In genomic region chr5:68288756-68289134, GRCh38 we compare ENCODE assay signal across 8 cellular contexts.
DNase-seq lines count a peak whose midpoint lies in the region; ATAC-seq, FAIRE-seq and TF ChIP-seq lines count a peak whose summit lies in the region.

No MANE protein-coding gene starts in this region.

- DNase-seq in A549 (ENCODE audit: low read depth in 1 of 2, low spot score in 1 of 2) (no peak), SHP77 (lab: John Stamatoyannopoulos, UW) (no peak)
- DNase-seq in activated CD8-positive, alpha-beta memory T cell treated with anti-CD3 and anti-CD28 coated beads, Interleukin-2, amount 50 U/mL, for 48 hours = no peak

- 12% methylated on average over 9 of the region's 9 CpGs for WGBS in A549 (ENCODE audit: missing lambda C conversion rate)
- 1 to 15% (median 13%) methylated on average over 9 of the region's 9 CpGs for WGBS in adipose tissue, 3 donors

- no peak for TF ChIP-seq POLR2A in A549 (IDR thresholded peaks at IDR 0.05; ENCODE audit: low read length)

- peak overlapping the region; percentile 98 for H3K4me2 ChIP-seq in A549

- no peak for TF ChIP-seq EP300 in A549 (IDR thresholded peaks at IDR 0.05)

- CTCF ChIA-PET in A549 (lab: Yijun Ruan, JAX) = interaction anchor here (0.5 to 3.3 kb wide), 9 partner anchors 12 to 720 kb away, joined by 3 to 30 read pairs (median 4); no protein-coding TSS in a partner anchor

- no peaks in the 10 kb centered on the region for H3K27me3 ChIP-seq in iPS-18a (ENCODE audit: control insufficient read depth, insufficient read depth, low read length)

- POLR2A ChIA-PET in A549 (lab: Yijun Ruan, JAX) = interaction anchor here (0.7 kb wide), 1 partner anchor 351 kb away, joined by 3 read pairs; no protein-coding TSS in a partner anchor

- TF ChIP-seq CTCF in A549 (IDR thresholded peaks at IDR 0.05) = no peak

- peak overlapping the region; percentile 55 for H3K9ac ChIP-seq in iPS-18a (ENCODE audit: low read length)

- ATAC-seq in A549 (peak; percentile 27 to 65; a peak in 4 of 6 replicates), GM18909 (IDR thresholded peaks at IDR 0.05; ENCODE audit: poor library complexity, unreplicated experiment) (peak; percentile 22), HG03378 (IDR thresholded peaks at IDR 0.05; ENCODE audit: unreplicated experiment) (peak; percentile 12)

- H3K4me3 ChIP-seq in A549 (peak overlapping the region; percentile 62), iPS-18a (ENCODE audit: low read length) (peak overlapping the region; percentile 81), skin epidermis (peak overlapping the region; percentile 36 to 57 (median 46))

- H3K27ac ChIP-seq in A549 (peak overlapping the region; percentile 79 to 86), adipose tissue (ENCODE audit: low read depth, low read length) (peak overlapping the region; percentile 58), iPS-18a (ENCODE audit: low read length) (no peak overlapping the region), skin epidermis (peak overlapping the region in 20 of 21 experiments; percentile 45 to 95 (median 84))

- H3K9me3 ChIP-seq in A549 (no peaks in the 10 kb centered on the region), iPS-18a (ENCODE audit: control insufficient read depth, low read depth, low read length) (no peaks in the 10 kb centered on the region)

- H3K36me3 ChIP-seq in iPS-18a (ENCODE audit: control insufficient read depth, low read depth, low read length) = peaks cover 5% of the 10 kb centered on the region

- H3K4me1 ChIP-seq in A549 (peaks cover 56% of the 10 kb centered on the region), iPS-18a (ENCODE audit: control insufficient read depth, low read depth, low read length) (peaks cover 38% of the 10 kb centered on the region)

- no peak for TF ChIP-seq RAD21 in A549 (conservative IDR thresholded peaks at IDR 0.05 in 1 of 2, IDR thresholded peaks at IDR 0.05 in 1 of 2)

- no peak for FAIRE-seq in A549 (lab: Jason Lieb, UNC)

TF ChIP-seq in A549, 52 proteins besides CTCF, POLR2A, EP300 and RAD21:
- no peak for TF ChIP-seq JUNB (IDR thresholded peaks at IDR 0.05)
- no peak for TF ChIP-seq MAFK (IDR thresholded peaks at IDR 0.05; ENCODE audit: partially characterized antibody)
- no peak for TF ChIP-seq MAZ (IDR thresholded peaks at IDR 0.05; ENCODE audit: borderline replicate concordance, low read depth, low read length)
- TF ChIP-seq ZFP36 (IDR thresholded peaks at IDR 0.05; ENCODE audit: borderline replicate concordance, partially characterized antibody) = no peak
- TF ChIP-seq REST (IDR thresholded peaks at IDR 0.05) = no peak
